In the genomic region with DNA sequence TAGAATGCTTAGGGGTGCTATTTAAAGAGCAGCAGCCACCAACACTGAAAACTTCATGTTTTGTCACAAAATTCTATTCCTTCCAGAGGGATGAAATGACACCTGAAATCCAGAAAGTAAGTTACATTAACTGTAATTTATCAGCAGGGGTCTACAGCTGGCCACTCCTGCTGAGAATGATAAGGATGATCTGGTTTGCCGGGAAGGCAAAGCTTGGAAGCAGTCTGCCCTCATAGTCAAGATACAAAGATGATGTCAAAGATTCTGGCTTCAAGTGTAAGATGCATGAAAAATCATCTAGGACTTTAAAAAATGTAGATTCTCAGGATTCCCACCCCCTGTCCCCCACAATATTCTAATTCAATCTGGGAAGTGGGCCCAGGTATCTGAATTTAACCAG, we compare ENCODE assay signal across 1 cellular context.
TF ChIP-seq lines count a peak whose summit lies in the region.

No MANE protein-coding gene starts in this region.

TF ChIP-seq in K562, 482 proteins besides CTCF, POLR2A, EP300 and RAD21 (continued from another document):
- TF ChIP-seq MCM2 (IDR thresholded peaks at IDR 0.05; ENCODE audit: low read depth) (no peak), CBFA2T3 (IDR thresholded peaks at IDR 0.05) (peak; percentile 62), ZNF586 (CRISPR knock-in tag; conservative IDR thresholded peaks at IDR 0.05) (no peak), TEAD4 (IDR thresholded peaks at IDR 0.05; ENCODE audit: low read length) (peak; percentile 52; the same call in 1 of the 2 replicates), TEAD4 (CRISPR knock-in tag; IDR thresholded peaks at IDR 0.05; ENCODE audit: borderline replicate concordance) (no peak), ARID1B (IDR thresholded peaks at IDR 0.05) (peak; percentile 30), ZNF121 (CRISPR knock-in tag; conservative IDR thresholded peaks at IDR 0.05) (no peak)
TF ChIP-seq in K562: peak in this region for 6.
